In genomic region chr5:139492700-139493192, GRCh38 we compare ENCODE assay signal across 9 cellular contexts. TPM values are rescaled to one million over a fixed set of nuclear protein-coding genes. Genes with fewer than 3 reads are reported as not detected.
DNase-seq lines count a peak whose midpoint lies in the region; ATAC-seq lines count a peak whose summit lies in the region.
"Had no signal": no experiment of that assay in that cellular context is flagged by ENCODE, and none has a peak within 500 bp of the region (broad histone marks: within the 10 kb centered on the region; RNA-seq: fewer than 3 reads in every experiment).

No MANE protein-coding gene starts in this region.

- intact Hi-C loops in left colon (cut with DNase I, micrococcal nuclease), result no loop called here

- ATAC-seq in activated T-helper 17 cell treated with anti-CD3 and anti-CD28 coated beads, Interleukin-2, amount 50 U/mL, for 72 hours (replicated peaks), result no peak
- ATAC-seq in left colon, result peak; percentile 56
- no peak for ATAC-seq in HG02884 (IDR thresholded peaks at IDR 0.05; ENCODE audit: unreplicated experiment)
- ATAC-seq in GM18909 (IDR thresholded peaks at IDR 0.05; ENCODE audit: poor library complexity, unreplicated experiment), result no peak

- peak overlapping the region; percentile 9 for H3K27ac Mint-ChIP-seq in activated T-helper 17 cell treated with anti-CD3 and anti-CD28 coated beads, Interleukin-2, amount 50 U/mL, for 72 hours
- H3K27ac Mint-ChIP-seq: stimulated activated naive CD8-positive, alpha-beta T cell treated with anti-CD3 and anti-CD28 coated beads, Interleukin-15, Interleukin-2, amounts not matched to agents 100 ng/mL and 50 ng/mL, for 24 hours had no signal

- peak overlapping the region; percentile 20 for H3K4me3 Mint-ChIP-seq in activated T-helper 17 cell treated with anti-CD3 and anti-CD28 coated beads, Interleukin-2, amount 50 U/mL, for 72 hours
- H3K4me3 Mint-ChIP-seq: stimulated activated naive CD8-positive, alpha-beta T cell treated with anti-CD3 and anti-CD28 coated beads, Interleukin-15, Interleukin-2, amounts not matched to agents 100 ng/mL and 50 ng/mL, for 24 hours had no signal

- H3K27me3 Mint-ChIP-seq in activated T-helper 17 cell treated with anti-CD3 and anti-CD28 coated beads, Interleukin-2, amount 50 U/mL, for 72 hours, result no peaks in the 10 kb centered on the region
- H3K27me3 Mint-ChIP-seq: stimulated activated naive CD8-positive, alpha-beta T cell treated with anti-CD3 and anti-CD28 coated beads, Interleukin-15, Interleukin-2, amounts not matched to agents 100 ng/mL and 50 ng/mL, for 24 hours had no signal

- no peaks in the 10 kb centered on the region for H3K9me3 Mint-ChIP-seq in activated T-helper 17 cell treated with anti-CD3 and anti-CD28 coated beads, Interleukin-2, amount 50 U/mL, for 72 hours
- H3K9me3 Mint-ChIP-seq: stimulated activated naive CD8-positive, alpha-beta T cell treated with anti-CD3 and anti-CD28 coated beads, Interleukin-15, Interleukin-2, amounts not matched to agents 100 ng/mL and 50 ng/mL, for 24 hours had no signal

- no peaks in the 10 kb centered on the region for H3K36me3 Mint-ChIP-seq in activated T-helper 17 cell treated with anti-CD3 and anti-CD28 coated beads, Interleukin-2, amount 50 U/mL, for 72 hours (ENCODE audit: low read depth)

- peak; percentile 83 for DNase-seq in A172 (ENCODE audit: low spot score)
- DNase-seq in EL, result peak; percentile 70
- no peak for DNase-seq in left colon
- no peak for DNase-seq in stimulated activated CD4-positive, alpha-beta T cell treated with anti-CD3 and anti-CD28 coated beads, Interleukin-4, amount 100 ng/mL, for 4 hours
- DNase-seq in DMS153 treated with DMSO at 0.1 percent for 48 hours (lab: John Stamatoyannopoulos, UW; ENCODE audit: unreplicated experiment), result no peak

- H3K4me1 Mint-ChIP-seq in activated T-helper 17 cell treated with anti-CD3 and anti-CD28 coated beads, Interleukin-2, amount 50 U/mL, for 72 hours, result peaks cover 13% of the 10 kb centered on the region

RNA-seq across cellular contexts. Expression of gene STING1, which starts 10.2 kb away (rescaled TPM):
- total RNA-seq in A172 (2014; rRNA removed; shearing (Covaris generic)), result 32.2 and 39.0 TPM in 2 replicates
- total RNA-seq in activated T-helper 17 cell treated with anti-CD3 and anti-CD28 coated beads, Interleukin-2, amount 50 U/mL, for 72 hours, result 100 to 1,000 TPM; 360 to 423 TPM
- total RNA-seq in left colon, result 10 to 100 TPM; 25.0 to 55.6 TPM

RNA-seq across cellular contexts. Expression of gene SMIM33, which starts 21.9 kb away (rescaled TPM):
- not detected in 2 replicates for total RNA-seq in A172 (2014; rRNA removed; shearing (Covaris generic))
- total RNA-seq in activated T-helper 17 cell treated with anti-CD3 and anti-CD28 coated beads, Interleukin-2, amount 50 U/mL, for 72 hours, result under 1 TPM; 0.54 to 0.90 TPM
- 1 to 10 TPM; 2.8 to 3.7 TPM for total RNA-seq in left colon

RNA-seq across cellular contexts. Expression of gene ECSCR, which starts 30.2 kb away (rescaled TPM):
- total RNA-seq in A172 (2014; rRNA removed; shearing (Covaris generic)), result 0.62 and 1.8 TPM in 2 replicates
- 1 to 10 TPM; 3.3 to 4.1 TPM for total RNA-seq in activated T-helper 17 cell treated with anti-CD3 and anti-CD28 coated beads, Interleukin-2, amount 50 U/mL, for 72 hours
- total RNA-seq in left colon, result 1 to 10 TPM; 3.9 to 4.5 TPM

RNA-seq across cellular contexts. Expression of gene DNAJC18, which starts 53.4 kb away (rescaled TPM):
- 6.4 and 8.2 TPM in 2 replicates for total RNA-seq in A172 (2014; rRNA removed; shearing (Covaris generic))
- 10 to 100 TPM; 23.4 to 41.5 TPM for total RNA-seq in activated T-helper 17 cell treated with anti-CD3 and anti-CD28 coated beads, Interleukin-2, amount 50 U/mL, for 72 hours
- 1 to 10 TPM; 2.4 to 4.6 TPM for total RNA-seq in left colon

Comparison
In these comparisons a context has a peak if more than half of its experiments do, and no peak if none do; other contexts are left out.
1. DNase-seq: peak in A172 (single experiment) and EL (single experiment); none in left colon (0 of 2), stimulated activated CD4-positive, alpha-beta T cell treated with anti-CD3 and anti-CD28 coated beads, Interleukin-4, amount 100 ng/mL, for 4 hours (0 of 2) and DMS153 treated with DMSO at 0.1 percent for 48 hours (single experiment).